Comparison of ENCODE assay signal across 8 cellular contexts in genomic region chr19:2561895-2562294, GRCh38.
DNase-seq lines count a peak whose midpoint lies in the region; ATAC-seq and TF ChIP-seq lines count a peak whose summit lies in the region.

No MANE protein-coding gene starts in this region.

- CTCF ChIA-PET in activated CD8-positive, alpha-beta T cell treated with anti-CD3 and anti-CD28 coated beads for 36 hours (lab: Charles Lee): interaction anchor here (0.7 to 3.2 kb wide), 15 partner anchors 9 to 98 kb away, joined by 3 to 14 read pairs (median 4); partner anchors contain the start of gene GADD45B
- CTCF ChIA-PET in PC-9 (lab: Charles Lee): no interaction called here

- H3K9me3 Mint-ChIP-seq in activated CD8-positive, alpha-beta T cell treated with anti-CD3 and anti-CD28 coated beads for 36 hours: no peaks in the 10 kb centered on the region

- peak overlapping the region; percentile 74 for H3K4me3 Mint-ChIP-seq in activated CD8-positive, alpha-beta T cell treated with anti-CD3 and anti-CD28 coated beads for 36 hours

- H3F3A ChIP-seq in PC-9 (ENCODE audit: insufficient read depth, low read depth): no peaks in the 10 kb centered on the region

- no peaks in the 10 kb centered on the region for H3K9me3 ChIP-seq in PC-9 (ENCODE audit: insufficient read depth, low read depth)

- no peaks in the 10 kb centered on the region for H3K4me1 ChIP-seq in PC-9 (replicated peaks; ENCODE audit: insufficient read depth)

- no peaks in the 10 kb centered on the region for H3K9me2 ChIP-seq in PC-9 (ENCODE audit: insufficient read depth)

- intact Hi-C loops in activated CD8-positive, alpha-beta T cell treated with anti-CD3 and anti-CD28 coated beads for 36 hours (cut with micrococcal nuclease): no loop called here
- intact Hi-C loops in PC-9 (cut with micrococcal nuclease; ENCODE audit: unreplicated experiment): no loop called here

- H3K36me3 ChIP-seq in PC-9 (ENCODE audit: low read depth): no peaks in the 10 kb centered on the region

- ATAC-seq in GM19324 (IDR thresholded peaks at IDR 0.05; ENCODE audit: low FRiP score, unreplicated experiment): peak; percentile 62
- peak; percentile 63 for ATAC-seq in HG03159 (IDR thresholded peaks at IDR 0.05; ENCODE audit: unreplicated experiment)
- ATAC-seq in activated CD8-positive, alpha-beta T cell treated with anti-CD3 and anti-CD28 coated beads for 36 hours: peak; percentile 95

- H3K27ac Mint-ChIP-seq in activated CD8-positive, alpha-beta T cell treated with anti-CD3 and anti-CD28 coated beads for 36 hours: peak overlapping the region; percentile 86

- POLR2A ChIA-PET in activated CD8-positive, alpha-beta T cell treated with anti-CD3 and anti-CD28 coated beads for 36 hours (lab: Charles Lee): interaction anchor here (0.7 to 6.3 kb wide), 11 partner anchors 9 to 85 kb away, joined by 3 to 46 read pairs (median 4); partner anchors contain the start of gene GADD45B
- POLR2A ChIA-PET in PC-9 (lab: Charles Lee; ENCODE audit: unreplicated experiment): no interaction called here

- no peaks in the 10 kb centered on the region for H4K20me1 ChIP-seq in PC-9 (ENCODE audit: insufficient read depth)

- H3K27ac ChIP-seq in PC-9: no peak overlapping the region

- H3K27me3 Mint-ChIP-seq in activated CD8-positive, alpha-beta T cell treated with anti-CD3 and anti-CD28 coated beads for 36 hours: no peaks in the 10 kb centered on the region

- H2AFZ ChIP-seq in PC-9: no peak overlapping the region

- no peak for TF ChIP-seq CTCF in activated CD8-positive, alpha-beta T cell treated with anti-CD3 and anti-CD28 coated beads for 36 hours (IDR thresholded peaks at IDR 0.05)
- TF ChIP-seq CTCF in foreskin fibroblast (IDR thresholded peaks at IDR 0.05; ENCODE audit: low read depth, low read length) (no peak), PC-9 (conservative IDR thresholded peaks at IDR 0.05) (no peak)

- H3K4me3 ChIP-seq in foreskin fibroblast (ENCODE audit: low read depth in 1 of 2, low read length in 2 of 2) (no peak overlapping the region), PC-9 (no peak overlapping the region)

- H3K4me2 ChIP-seq in PC-9: no peak overlapping the region

- no peaks in the 10 kb centered on the region for H3K27me3 ChIP-seq in PC-9 (ENCODE audit: insufficient read depth, low read depth)

- no peaks in the 10 kb centered on the region for H3K79me2 ChIP-seq in PC-9 (ENCODE audit: low read depth)

- H3K36me3 Mint-ChIP-seq in activated CD8-positive, alpha-beta T cell treated with anti-CD3 and anti-CD28 coated beads for 36 hours (ENCODE audit: low read depth): no peaks in the 10 kb centered on the region

- BruUV-seq in PC-9 (replicated peaks; lab: Mats Ljungman, UMichigan): no TSS peak

- DNase-seq in activated CD8-positive, alpha-beta T cell treated with anti-CD3 and anti-CD28 coated beads for 36 hours: peak; percentile 97
- DNase-seq in islet precursor cell: peak; percentile 59
- peak; percentile 58 for DNase-seq in stimulated activated naive CD4-positive, alpha-beta T cell treated with Interleukin-2 at 50 U/mL for 16 hours (lab: John Stamatoyannopoulos, UW)
- no peak for DNase-seq in foreskin fibroblast
- DNase-seq in HUDEP-2 (lab: John Stamatoyannopoulos, UW; ENCODE audit: unreplicated experiment in 76 of 76): no peak
- no peak for DNase-seq in PC-9

- peaks cover 27% of the 10 kb centered on the region for H3K4me1 Mint-ChIP-seq in activated CD8-positive, alpha-beta T cell treated with anti-CD3 and anti-CD28 coated beads for 36 hours (ENCODE audit: low read depth)

Comparison
In these comparisons a context has a peak if more than half of its experiments do, and no peak if none do; other contexts are left out.
1. DNase-seq: peak in activated CD8-positive, alpha-beta T cell treated with anti-CD3 and anti-CD28 coated beads for 36 hours (single experiment), islet precursor cell (single experiment) and stimulated activated naive CD4-positive, alpha-beta T cell treated with Interleukin-2 at 50 U/mL for 16 hours (single experiment); none in foreskin fibroblast (0 of 2), HUDEP-2 (0 of 76) and PC-9 (0 of 2).
2. Peak in every context shown above with its lines, with median percentiles within 50 percentile points of each other: ATAC-seq.